In genomic region chr2:135663148-135663700, GRCh38 we compare ENCODE assay signal across 1 cellular context.
TF ChIP-seq lines count a peak whose summit lies in the region.

No MANE protein-coding gene starts in this region.

TF ChIP-seq in HepG2, 621 proteins besides CTCF, POLR2A, EP300 and RAD21:
- TF ChIP-seq ZHX2 (IDR thresholded peaks at IDR 0.05; ENCODE audit: low read depth) (no peak), ZHX2 (CRISPR knock-in tag; IDR thresholded peaks at IDR 0.05; ENCODE audit: borderline replicate concordance) (no peak), FOSL1 (CRISPR knock-in tag; IDR thresholded peaks at IDR 0.05; ENCODE audit: borderline replicate concordance) (no peak), SMC3 (IDR thresholded peaks at IDR 0.05; ENCODE audit: low read length) (no peak), EZH2 (conservative IDR thresholded peaks at IDR 0.05; ENCODE audit: low read depth, low read length) (no peak), TRIM22 (IDR thresholded peaks at IDR 0.05) (no peak), ARID5B (CRISPR knock-in tag; IDR thresholded peaks at IDR 0.05) (no peak), ATF4 (CRISPR knock-in tag; IDR thresholded peaks at IDR 0.05) (no peak), CBX1 (IDR thresholded peaks at IDR 0.05; ENCODE audit: low read depth) (no peak), DNMT3B (CRISPR knock-in tag; conservative IDR thresholded peaks at IDR 0.05) (no peak), AKNA (CRISPR knock-in tag; IDR thresholded peaks at IDR 0.05; ENCODE audit: borderline replicate concordance) (no peak)
